In genomic region chr17:4938069-4938491, GRCh38 we compare ENCODE assay signal across 11 cellular contexts. TPM values are rescaled to one million over a fixed set of nuclear protein-coding genes. Genes with fewer than 3 reads are reported as not detected.
DNase-seq lines count a peak whose midpoint lies in the region; ATAC-seq and TF ChIP-seq lines count a peak whose summit lies in the region.
"Had no signal": no experiment of that assay in that cellular context is flagged by ENCODE, and none has a peak within 500 bp of the region (broad histone marks: within the 10 kb centered on the region; RNA-seq: fewer than 3 reads in every experiment).

No MANE protein-coding gene starts in this region.

- POLR2A ChIA-PET in activated CD8-positive, alpha-beta T cell treated with anti-CD3 and anti-CD28 coated beads, Interleukin-2, amount 10 ng/mL, durations not matched to agents 7 days and 5 days (lab: Charles Lee): interaction anchor here (0.9 to 1.2 kb wide), 2 partner anchors 12 to 20 kb away, joined by 3 read pairs; no protein-coding TSS in a partner anchor

- peaks cover 79% of the 10 kb centered on the region for H3K36me3 Mint-ChIP-seq in activated CD8-positive, alpha-beta T cell treated with anti-CD3 and anti-CD28 coated beads, Interleukin-2, amount 10 ng/mL, durations not matched to agents 7 days and 5 days (ENCODE audit: low read depth)
- peaks cover 6 to 40% (median 20%) of the 10 kb centered on the region in 3 donors for H3K36me3 Mint-ChIP-seq in immature natural killer cell

- H3K4me1 Mint-ChIP-seq in activated CD8-positive, alpha-beta T cell treated with anti-CD3 and anti-CD28 coated beads, Interleukin-2, amount 10 ng/mL, durations not matched to agents 7 days and 5 days (ENCODE audit: low read depth): peaks cover 63% of the 10 kb centered on the region
- peaks cover 67 to 70% of the 10 kb centered on the region in 2 donors for H3K4me1 Mint-ChIP-seq in immature natural killer cell

- H3K27me3 ChIP-seq in DND-41 (ENCODE audit: insufficient read depth, low read length, poor library complexity): no peaks in the 10 kb centered on the region

- ATAC-seq in DND-41 (ENCODE audit: insufficient read depth, low read depth) (no peak), HG02610 (IDR thresholded peaks at IDR 0.05; ENCODE audit: unreplicated experiment) (no peak)
- no peak for ATAC-seq in activated CD8-positive, alpha-beta T cell treated with anti-CD3 and anti-CD28 coated beads, Interleukin-2, amount 10 ng/mL, durations not matched to agents 7 days and 5 days

- H3K4me1 ChIP-seq in DND-41 (ENCODE audit: insufficient read depth, low read length): peaks cover 38% of the 10 kb centered on the region

- CTCF ChIA-PET in activated CD8-positive, alpha-beta T cell treated with anti-CD3 and anti-CD28 coated beads, Interleukin-2, amount 10 ng/mL, durations not matched to agents 7 days and 5 days (lab: Charles Lee): interaction anchor here (3.0 kb wide), 1 partner anchor 29 kb away, joined by 13 read pairs; no protein-coding TSS in a partner anchor

- peaks cover 38% of the 10 kb centered on the region; the same call in 1 of the 2 replicates for H4K20me1 ChIP-seq in DND-41 (ENCODE audit: insufficient read depth, low read length)

- H3K9ac ChIP-seq in DND-41 (ENCODE audit: low read depth, low read length): peak overlapping the region; percentile 82

- no peak for TF ChIP-seq CTCF in 22Rv1 (IDR thresholded peaks at IDR 0.05)
- TF ChIP-seq CTCF in DND-41 (IDR thresholded peaks at IDR 0.05; ENCODE audit: borderline replicate concordance, extremely low read depth, low read length, poor library complexity, severe bottlenecking): no peak

- H3K4me3 Mint-ChIP-seq in activated CD8-positive, alpha-beta T cell treated with anti-CD3 and anti-CD28 coated beads, Interleukin-2, amount 10 ng/mL, durations not matched to agents 7 days and 5 days: peak overlapping the region; percentile 97
- peak overlapping the region; percentile 36 to 100 (median 99) for H3K4me3 Mint-ChIP-seq in immature natural killer cell

- no peak for DNase-seq in DND-41
- DNase-seq in activated CD8-positive, alpha-beta T cell treated with anti-CD3 and anti-CD28 coated beads, Interleukin-2, amount 10 ng/mL, durations not matched to agents 7 days and 5 days: no peak
- no peak for DNase-seq in immature natural killer cell
- DNase-seq in NCI-H2081 treated with DMSO at 0.1 percent for 48 hours (lab: John Stamatoyannopoulos, UW): no peak
- no peak for DNase-seq in G401 (ENCODE audit: low spot score)
- no peak for DNase-seq in NCI-H1436 treated with DMSO at 0.1 percent for 48 hours (lab: John Stamatoyannopoulos, UW)
- DNase-seq: foreskin fibroblast; stimulated activated CD4-positive, alpha-beta T cell treated with anti-CD3 and anti-CD28 coated beads, Interleukin-2, amount 100 ng/mL, for 24 hours; trophoblast cell had no signal

- H3K27me3 Mint-ChIP-seq in activated CD8-positive, alpha-beta T cell treated with anti-CD3 and anti-CD28 coated beads, Interleukin-2, amount 10 ng/mL, durations not matched to agents 7 days and 5 days (ENCODE audit: low read depth): no peaks in the 10 kb centered on the region
- H3K27me3 Mint-ChIP-seq in immature natural killer cell (ENCODE audit: low read depth in 3 of 3): peaks cover 13 to 27% (median 13%) of the 10 kb centered on the region in 3 donors

- H3K79me2 ChIP-seq in DND-41 (ENCODE audit: insufficient read depth, low read length): peaks cover 45% of the 10 kb centered on the region

- in situ Hi-C loops in G401 (cut with HindIII; ENCODE audit: low sequenced_read_pairs): no loop called here

- H3K4me2 ChIP-seq in DND-41 (ENCODE audit: insufficient read depth, low read length): peak overlapping the region; percentile 83

- no peak overlapping the region for H2AFZ ChIP-seq in DND-41 (ENCODE audit: low read depth, low read length)

- H3K27ac ChIP-seq in 22Rv1: peak overlapping the region; percentile 98; the same call in 1 of the 2 replicates
- no peak overlapping the region; the same call in 1 of the 2 replicates for H3K27ac ChIP-seq in DND-41 (ENCODE audit: low read length)

- H3K9me3 Mint-ChIP-seq in activated CD8-positive, alpha-beta T cell treated with anti-CD3 and anti-CD28 coated beads, Interleukin-2, amount 10 ng/mL, durations not matched to agents 7 days and 5 days (ENCODE audit: insufficient read depth): no peaks in the 10 kb centered on the region
- H3K9me3 Mint-ChIP-seq in immature natural killer cell: no peaks in the 10 kb centered on the region

- H3K27ac Mint-ChIP-seq in activated CD8-positive, alpha-beta T cell treated with anti-CD3 and anti-CD28 coated beads, Interleukin-2, amount 10 ng/mL, durations not matched to agents 7 days and 5 days: peak overlapping the region; percentile 64
- peak overlapping the region in 2 of 6 donors; percentile 51 to 84 for H3K27ac Mint-ChIP-seq in immature natural killer cell

- H3K36me3 ChIP-seq in DND-41 (ENCODE audit: insufficient read depth, low read length): peaks cover 45% of the 10 kb centered on the region

- H3K4me3 ChIP-seq in DND-41 (ENCODE audit: low read depth in 1 of 2, low read length in 2 of 2): peak overlapping the region in 1 of 2 experiments; percentile 77; a peak in 1 of 4 replicates

- no peaks in the 10 kb centered on the region for H3K9me3 ChIP-seq in DND-41 (ENCODE audit: insufficient read depth, low read length, severe bottlenecking)

RNA-seq across cellular contexts. Expression of gene SLC25A11, which starts 1.8 kb away (rescaled TPM):
- total RNA-seq in activated CD8-positive, alpha-beta T cell treated with anti-CD3 and anti-CD28 coated beads, Interleukin-2, amount 10 ng/mL, durations not matched to agents 7 days and 5 days: 10 to 100 TPM; 78.5 to 86.4 TPM
- 100 to 1,000 TPM; 139 to 196 (median 139) TPM for polyA plus RNA-seq in immature natural killer cell
- 111 and 132 TPM in 2 replicates for total RNA-seq in G401 (2014; rRNA removed; shearing (Covaris generic))

RNA-seq across cellular contexts. Expression of gene RNF167, which starts 2.0 kb away (rescaled TPM):
- total RNA-seq in activated CD8-positive, alpha-beta T cell treated with anti-CD3 and anti-CD28 coated beads, Interleukin-2, amount 10 ng/mL, durations not matched to agents 7 days and 5 days: 100 to 1,000 TPM; 239 to 245 TPM
- polyA plus RNA-seq in immature natural killer cell: 10 to 100 TPM; 62.3 to 78.2 (median 73.1) TPM
- total RNA-seq in G401 (2014; rRNA removed; shearing (Covaris generic)): 86.0 and 97.4 TPM in 2 replicates

RNA-seq across cellular contexts. Expression of gene GP1BA, which starts 6.0 kb away (rescaled TPM):
- total RNA-seq in activated CD8-positive, alpha-beta T cell treated with anti-CD3 and anti-CD28 coated beads, Interleukin-2, amount 10 ng/mL, durations not matched to agents 7 days and 5 days: not detected
- polyA plus RNA-seq in immature natural killer cell: 1 to 10 TPM in 1 of 3 donors, under 1 TPM in 1, not detected in 1; 0.38 to 1.3 TPM
- total RNA-seq in G401 (2014; rRNA removed; shearing (Covaris generic)): not detected in 2 replicates

RNA-seq across cellular contexts. Expression of gene PFN1, which starts 10.2 kb away (rescaled TPM):
- 1,000 to 10,000 TPM; 2,493 to 2,581 TPM for total RNA-seq in activated CD8-positive, alpha-beta T cell treated with anti-CD3 and anti-CD28 coated beads, Interleukin-2, amount 10 ng/mL, durations not matched to agents 7 days and 5 days
- 1,000 to 10,000 TPM; 3,573 to 4,444 (median 3,740) TPM for polyA plus RNA-seq in immature natural killer cell
- total RNA-seq in G401 (2014; rRNA removed; shearing (Covaris generic)): 563 and 707 TPM in 2 replicates

RNA-seq across cellular contexts. Expression of gene ENO3, which starts 12.8 kb away (rescaled TPM):
- total RNA-seq in activated CD8-positive, alpha-beta T cell treated with anti-CD3 and anti-CD28 coated beads, Interleukin-2, amount 10 ng/mL, durations not matched to agents 7 days and 5 days: 10 to 100 TPM; 26.6 to 34.3 TPM
- 1 to 10 TPM; 1.6 to 4.2 (median 4.1) TPM for polyA plus RNA-seq in immature natural killer cell
- 52.8 and 75.4 TPM in 2 replicates for total RNA-seq in G401 (2014; rRNA removed; shearing (Covaris generic))
